20 cellular contexts compared by ENCODE assay signal in genomic region chr4:3641501-3641900, GRCh38.
DNase-seq lines count a peak whose midpoint lies in the region; ATAC-seq and TF ChIP-seq lines count a peak whose summit lies in the region.
"Had no signal": no experiment of that assay in that cellular context is flagged by ENCODE, and none has a peak within 500 bp of the region (broad histone marks: within the 10 kb centered on the region; RNA-seq: fewer than 3 reads in every experiment).

No MANE protein-coding gene starts in this region.

- DNase-seq in Right ventricle myocardium inferior (ENCODE audit: missing footprints) (peak; percentile 35), right atrium auricular region (ENCODE audit: low spot score) (no peak), chondrocyte (ENCODE audit: low spot score) (peak; percentile 58), neuronal stem cell (ENCODE audit: low spot score) (no peak), testis (no peak), AG08396 (ENCODE audit: low spot score) (no peak)
- no peak for DNase-seq in effector memory CD8-positive, alpha-beta T cell
- DNase-seq: AML-193; Caco-2; CD4-positive, CD25-positive, alpha-beta regulatory T cell; CD8-positive, alpha-beta T cell; DMS153; DND-41; GM23248; H7; HCEC 1CT had no signal

- peaks cover 0 to 3% of the 10 kb centered on the region in 2 donors for H3K9me3 ChIP-seq in right atrium auricular region
- peaks cover 7 to 10% of the 10 kb centered on the region in 2 donors for H3K9me3 ChIP-seq in neuronal stem cell (replicated peaks in 1 of 2; ENCODE audit: control insufficient read depth in 2 of 2, insufficient read depth in 1 of 2, low read depth in 1 of 2, low read length in 2 of 2)
- no peaks in the 10 kb centered on the region for H3K9me3 ChIP-seq in testis
- H3K9me3 ChIP-seq: BE2C, Caco-2 had no signal

- intact Hi-C loops in Right ventricle myocardium inferior (cut with DNase I) = no loop called here
- intact Hi-C loops in testis (cut with DNase I; ENCODE audit: low total_unique reads) = no loop called here

- H3K9me3 Mint-ChIP-seq in chondrocyte (ENCODE audit: low read depth) = no peaks in the 10 kb centered on the region
- no peaks in the 10 kb centered on the region for H3K9me3 Mint-ChIP-seq in effector memory CD8-positive, alpha-beta T cell
- H3K9me3 Mint-ChIP-seq: CD4-positive, CD25-positive, alpha-beta regulatory T cell; CD8-positive, alpha-beta T cell had no signal

- H3K23ac ChIP-seq in neuronal stem cell (ENCODE audit: low read depth, low read length, poor library complexity) = no peak overlapping the region

- H3K4ac ChIP-seq in neuronal stem cell (ENCODE audit: low read length) = no peak overlapping the region

- H2BK5ac ChIP-seq in neuronal stem cell (ENCODE audit: low read length) = no peak overlapping the region

- H3K79me1 ChIP-seq in neuronal stem cell (ENCODE audit: low read depth, low read length) = peaks cover 2% of the 10 kb centered on the region

- H3K36me3 Mint-ChIP-seq in chondrocyte (ENCODE audit: low read depth) = no peaks in the 10 kb centered on the region
- H3K36me3 Mint-ChIP-seq in effector memory CD8-positive, alpha-beta T cell (ENCODE audit: insufficient read depth) = no peaks in the 10 kb centered on the region
- H3K36me3 Mint-ChIP-seq: CD4-positive, CD25-positive, alpha-beta regulatory T cell; CD8-positive, alpha-beta T cell had no signal

- H3K27ac ChIP-seq in right atrium auricular region = no peak overlapping the region
- H3K27ac ChIP-seq in neuronal stem cell (replicated peaks; ENCODE audit: low read length) = no peak overlapping the region
- no peak overlapping the region for H3K27ac ChIP-seq in testis
- H3K27ac ChIP-seq: 22Rv1, C4-2B, GM23248 had no signal

- no peak overlapping the region for H2BK120ac ChIP-seq in neuronal stem cell (ENCODE audit: low read depth, low read length)

- no peaks in the 10 kb centered on the region for H3K36me3 ChIP-seq in right atrium auricular region
- no peaks in the 10 kb centered on the region for H3K36me3 ChIP-seq in neuronal stem cell (replicated peaks in 1 of 2; ENCODE audit: control insufficient read depth in 2 of 2, insufficient read depth in 2 of 2, low read length in 2 of 2)
- no peaks in the 10 kb centered on the region for H3K36me3 ChIP-seq in testis (ENCODE audit: low read depth, missing control alignments)
- H3K36me3 ChIP-seq: BE2C had no signal

- H4K8ac ChIP-seq in neuronal stem cell (ENCODE audit: low read depth, low read length) = no peak overlapping the region

- no peak overlapping the region for H2BK12ac ChIP-seq in neuronal stem cell (ENCODE audit: low read length)

- no peak for TF ChIP-seq POLR2A in testis (IDR thresholded peaks at IDR 0.05)

- peak overlapping the region; percentile 81 for H2AK5ac ChIP-seq in neuronal stem cell (ENCODE audit: low read depth, low read length)

- peaks cover 11% of the 10 kb centered on the region for H3K27me3 Mint-ChIP-seq in chondrocyte (ENCODE audit: low read depth)
- peaks cover 28 to 54% of the 10 kb centered on the region in 2 donors for H3K27me3 Mint-ChIP-seq in effector memory CD8-positive, alpha-beta T cell
- H3K27me3 Mint-ChIP-seq: CD4-positive, CD25-positive, alpha-beta regulatory T cell had no signal

- no CpG with 5 or more reads among the region's 12 CpGs for WGBS in neuronal stem cell (ENCODE audit: extremely low coverage in 2 of 2, insufficient read length in 2 of 2, insufficient replicate concordance in 1 of 2), 2 donors
- WGBS in testis, 2 donors = 81 to 84% methylated on average over 12 of the region's 12 CpGs

- no peak overlapping the region for H3K18ac ChIP-seq in neuronal stem cell (ENCODE audit: low read length)

- no peak overlapping the region for H2AFZ ChIP-seq in neuronal stem cell (ENCODE audit: low read length)
- H2AFZ ChIP-seq: GM23248 had no signal

- H3K4me3 ChIP-seq in right atrium auricular region (no peak overlapping the region), neuronal stem cell (ENCODE audit: low read length in 2 of 2) (no peak overlapping the region), testis (peak overlapping the region; percentile 6 to 39)
- H3K4me3 ChIP-seq: GM23248 had no signal

- H3K4me1 ChIP-seq in right atrium auricular region (no peaks in the 10 kb centered on the region), neuronal stem cell (ENCODE audit: control insufficient read depth in 2 of 2, insufficient read depth in 1 of 2, low read depth in 1 of 2, low read length in 2 of 2) (peaks cover 0 to 1% of the 10 kb centered on the region in 2 donors), testis (no peaks in the 10 kb centered on the region)
- H3K4me1 ChIP-seq: BE2C, Caco-2 had no signal

- no peak overlapping the region for H3K4me3 Mint-ChIP-seq in chondrocyte (ENCODE audit: unreplicated experiment)
- H3K4me3 Mint-ChIP-seq in effector memory CD8-positive, alpha-beta T cell = no peak overlapping the region
- H3K4me3 Mint-ChIP-seq: CD4-positive, CD25-positive, alpha-beta regulatory T cell; CD8-positive, alpha-beta T cell had no signal

- no peak overlapping the region for H3K14ac ChIP-seq in neuronal stem cell (ENCODE audit: low read length)

- no peak overlapping the region for H3K27ac Mint-ChIP-seq in chondrocyte (ENCODE audit: unreplicated experiment)
- no peak overlapping the region for H3K27ac Mint-ChIP-seq in effector memory CD8-positive, alpha-beta T cell
- H3K27ac Mint-ChIP-seq: CD4-positive, CD25-positive, alpha-beta regulatory T cell; CD8-positive, alpha-beta T cell had no signal

- no peak overlapping the region for H2BK15ac ChIP-seq in neuronal stem cell (ENCODE audit: low read length)

- H4K91ac ChIP-seq in neuronal stem cell (ENCODE audit: low read depth, low read length, poor library complexity) = no peak overlapping the region

- no peak for TF ChIP-seq CTCF in right atrium auricular region (IDR thresholded peaks at IDR 0.05)
- TF ChIP-seq CTCF in chondrocyte (IDR thresholded peaks at IDR 0.05) = no peak
- no peak for TF ChIP-seq CTCF in testis (IDR thresholded peaks at IDR 0.05)

- peaks cover 26% of the 10 kb centered on the region for H3K4me1 Mint-ChIP-seq in chondrocyte (ENCODE audit: low read depth)
- no peaks in the 10 kb centered on the region for H3K4me1 Mint-ChIP-seq in effector memory CD8-positive, alpha-beta T cell (ENCODE audit: low read depth in 2 of 2)
- H3K4me1 Mint-ChIP-seq: CD4-positive, CD25-positive, alpha-beta regulatory T cell had no signal

- no peaks in the 10 kb centered on the region for H3K27me3 ChIP-seq in right atrium auricular region
- peaks cover 0 to 10% (median 0%) of the 10 kb centered on the region in 3 experiments for H3K27me3 ChIP-seq in neuronal stem cell (ENCODE audit: control insufficient read depth in 3 of 3, insufficient read depth in 3 of 3, low read depth in 1 of 3, low read length in 3 of 3)
- H3K27me3 ChIP-seq in testis = no peaks in the 10 kb centered on the region
- H3K27me3 ChIP-seq: BE2C had no signal

- no peak overlapping the region for H3K4me2 ChIP-seq in neuronal stem cell (ENCODE audit: insufficient read depth, low read length, poor library complexity, severe bottlenecking)

- ATAC-seq in Right ventricle myocardium inferior (no peak), HG02970 (IDR thresholded peaks at IDR 0.05; ENCODE audit: low FRiP score, unreplicated experiment) (no peak)
- ATAC-seq in effector memory CD8-positive, alpha-beta T cell (replicated peaks) = no peak
- ATAC-seq: CD8-positive, alpha-beta T cell had no signal

- no peak overlapping the region for H3K9ac ChIP-seq in neuronal stem cell (ENCODE audit: low read depth, low read length, poor library complexity)
- H3K9ac ChIP-seq: GM23248 had no signal

Comparison
In these comparisons a context has a peak if more than half of its experiments do, and no peak if none do; other contexts are left out.
1. DNase-seq: peak in Right ventricle myocardium inferior (single experiment) and chondrocyte (single experiment); none in right atrium auricular region (single experiment), neuronal stem cell (single experiment), testis (single experiment), effector memory CD8-positive, alpha-beta T cell (0 of 3) and AG08396 (single experiment).
2. H3K4me3 ChIP-seq: peak in testis (2 of 2); none in right atrium auricular region (0 of 2) and neuronal stem cell (0 of 2).